ENCODE assay signal across 20 cellular contexts in the genomic region with DNA sequence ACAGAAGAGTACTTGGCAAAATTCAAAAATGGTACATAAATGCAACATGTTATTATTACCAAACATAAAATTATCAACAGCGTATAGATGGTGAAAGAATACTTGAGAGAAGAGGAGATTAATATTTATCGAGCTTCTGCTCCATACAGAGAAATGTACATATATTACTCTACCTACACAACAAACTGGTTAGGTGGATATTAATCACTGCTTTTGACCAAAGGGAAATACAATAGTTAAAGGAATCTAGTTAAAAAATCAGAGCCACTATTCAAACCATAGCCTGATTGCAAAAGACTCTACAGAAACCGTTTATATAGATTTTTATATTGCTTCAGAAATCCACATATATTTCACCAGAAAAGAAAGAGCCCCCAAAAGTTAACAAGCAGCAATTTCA.
DNase-seq lines count a peak whose midpoint lies in the region; ATAC-seq, FAIRE-seq and TF ChIP-seq lines count a peak whose summit lies in the region.
"Had no signal": no experiment of that assay in that cellular context is flagged by ENCODE, and none has a peak within 500 bp of the region (broad histone marks: within the 10 kb centered on the region; RNA-seq: fewer than 3 reads in every experiment).

No MANE protein-coding gene starts in this region.

- H3K27ac ChIP-seq in RWPE2 (ENCODE audit: poor library complexity, severe bottlenecking) = no peak overlapping the region
- no peak overlapping the region for H3K27ac ChIP-seq in vagina
- H3K27ac ChIP-seq: BLaER1 treated with 17β-estradiol and CSF1 and Interleukin-3, amounts not matched to agents 10 nM and 100 nM; C4-2B had no signal

- H3K4me1 ChIP-seq in RWPE2 (ENCODE audit: insufficient read depth, poor library complexity, severe bottlenecking) = peaks cover 37% of the 10 kb centered on the region
- H3K4me1 ChIP-seq in vagina = no peaks in the 10 kb centered on the region
- H3K4me1 ChIP-seq: Caco-2 had no signal

- no peaks in the 10 kb centered on the region for H3K9me3 ChIP-seq in RWPE2 (ENCODE audit: severe bottlenecking)
- no peaks in the 10 kb centered on the region for H3K9me3 ChIP-seq in vagina
- H3K9me3 ChIP-seq: BLaER1 treated with 17β-estradiol and CSF1 and Interleukin-3, amounts not matched to agents 10 nM and 100 nM; Caco-2 had no signal

- TF ChIP-seq POLR2A in vagina (IDR thresholded peaks at IDR 0.05) = no peak

- peak; percentile 44; the same call in 1 of the 3 replicates for ATAC-seq in RWPE2 (ENCODE audit: low read depth)
- ATAC-seq: CD8-positive, alpha-beta T cell had no signal

- DNase-seq in RWPE2 (ENCODE audit: low spot score) (no peak), bronchial epithelial cell (ENCODE audit: low read depth) (peak; percentile 70), vagina (ENCODE audit: extremely low spot score in 2 of 2) (no peak)
- no peak for DNase-seq in activated CD4-positive, CD25-positive, alpha-beta regulatory T cell (lab: John Stamatoyannopoulos, UW)
- no peak for DNase-seq in activated naive CD4-positive, alpha-beta T cell (lab: John Stamatoyannopoulos, UW)
- DNase-seq: 8988T; ACHN; Caco-2; Calu3; CD4-positive, alpha-beta T cell; CD8-positive, alpha-beta T cell; DMS79 treated with DMSO at 0.1 percent for 48 hours; GF-D8 had no signal

- TF ChIP-seq CTCF in RWPE2 (IDR thresholded peaks at IDR 0.05; ENCODE audit: poor library complexity, severe bottlenecking) = no peak
- no peak for TF ChIP-seq CTCF in bronchial epithelial cell (IDR thresholded peaks at IDR 0.05; ENCODE audit: insufficient read depth, low read length, severe bottlenecking)
- TF ChIP-seq CTCF in vagina (IDR thresholded peaks at IDR 0.05) = no peak

- H3K27me3 ChIP-seq in RWPE2 (ENCODE audit: insufficient read depth, poor library complexity, severe bottlenecking) (no peaks in the 10 kb centered on the region), bronchial epithelial cell (ENCODE audit: control insufficient read depth, insufficient read depth, low read length) (no peaks in the 10 kb centered on the region), vagina (no peaks in the 10 kb centered on the region)
- H3K27me3 ChIP-seq: BLaER1 treated with 17β-estradiol and CSF1 and Interleukin-3, amounts not matched to agents 10 nM and 100 nM had no signal

- H3K4me3 ChIP-seq in RWPE2 (ENCODE audit: severe bottlenecking) = no peak overlapping the region
- no peak overlapping the region for H3K4me3 ChIP-seq in bronchial epithelial cell (ENCODE audit: low read depth, low read length)
- no peak overlapping the region for H3K4me3 ChIP-seq in vagina
- H3K4me3 ChIP-seq: BLaER1 treated with 17β-estradiol and CSF1 and Interleukin-3, amounts not matched to agents 10 nM and 100 nM had no signal

- H3K36me3 ChIP-seq in RWPE2 (ENCODE audit: low read depth) (no peaks in the 10 kb centered on the region), bronchial epithelial cell (ENCODE audit: control insufficient read depth, insufficient read depth, low read length) (no peaks in the 10 kb centered on the region), vagina (no peaks in the 10 kb centered on the region)
- H3K36me3 ChIP-seq: BLaER1 treated with 17β-estradiol and CSF1 and Interleukin-3, amounts not matched to agents 10 nM and 100 nM had no signal

- no peak for FAIRE-seq in bronchial epithelial cell (lab: Jason Lieb, UNC)
- FAIRE-seq: A204.1, D721Med, G401.6, GM12891, GM19239 had no signal

- intact Hi-C loops in vagina (cut with DNase I) = no loop called here
